In the genomic region with DNA sequence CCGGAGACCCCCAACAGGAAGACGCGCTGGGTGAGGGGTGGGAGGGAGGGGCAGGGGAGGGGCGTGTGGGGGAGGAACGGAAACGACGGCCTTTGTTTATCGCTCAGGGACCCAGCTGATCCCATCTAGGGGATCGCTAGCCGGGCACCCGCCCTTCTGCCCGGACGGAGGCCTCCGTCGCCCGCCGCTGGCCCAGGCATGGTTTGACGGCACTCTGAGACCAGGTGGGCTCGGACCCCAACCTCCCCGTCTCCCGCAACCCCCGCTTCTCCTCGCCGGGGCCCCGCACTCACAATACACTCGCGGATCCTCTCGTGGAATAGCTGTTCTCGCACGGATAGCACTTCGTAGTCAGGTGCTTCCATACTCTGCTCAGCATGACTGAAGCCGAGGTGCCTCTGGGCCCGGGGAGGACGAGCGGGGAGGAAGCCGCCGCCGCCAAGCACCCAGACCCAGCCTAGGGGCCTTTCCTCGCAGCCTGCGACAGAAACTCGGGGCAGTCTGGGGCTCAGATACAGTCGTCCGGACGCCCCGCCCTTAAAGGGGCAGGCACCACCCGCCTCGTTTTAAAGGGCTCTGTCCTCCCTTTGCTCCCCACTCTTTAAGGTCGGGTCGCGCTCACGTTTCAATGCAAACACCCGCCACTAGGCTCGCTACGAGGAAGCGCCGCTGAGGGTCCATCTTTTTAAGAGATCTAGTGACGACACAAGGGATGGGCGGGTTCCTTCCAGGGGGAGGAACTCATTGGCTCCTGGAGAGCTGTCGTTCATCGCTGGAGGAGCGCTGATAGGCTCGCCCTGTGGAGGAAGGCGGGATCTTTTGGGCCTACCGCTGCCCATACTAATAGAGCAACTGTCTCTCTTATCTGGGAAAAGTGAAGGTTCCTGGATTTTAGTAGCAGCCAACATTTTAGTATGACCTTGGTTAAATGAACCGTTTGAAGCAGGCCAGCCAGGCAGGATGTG, we compare ENCODE assay signal across 1 cellular context.
TF ChIP-seq lines count a peak whose summit lies in the region.

LMBR1L (minus strand) TSS at position 657 of the 965 bp plus-strand sequence; CDS start at position 365, 292 bp downstream.

TF ChIP-seq in liver, 16 proteins besides CTCF, POLR2A, EP300 and RAD21 (continued from another document):
- TF ChIP-seq SP1 (IDR thresholded peaks at IDR 0.05): peak; percentile 92
- no peak for TF ChIP-seq FOXA2 (IDR thresholded peaks at IDR 0.05)
- no peak for TF ChIP-seq EGR1 (IDR thresholded peaks at IDR 0.05; ENCODE audit: low read depth in 2 of 2)
- TF ChIP-seq FOXA1 (IDR thresholded peaks at IDR 0.05): no peak
- peak; percentile 46 to 72 for TF ChIP-seq HNF4A (conservative IDR thresholded peaks at IDR 0.05)
- no peak for TF ChIP-seq GABPA (IDR thresholded peaks at IDR 0.05 in 1 of 2, conservative IDR thresholded peaks at IDR 0.05 in 1 of 2)
- TF ChIP-seq, protein P1, sequence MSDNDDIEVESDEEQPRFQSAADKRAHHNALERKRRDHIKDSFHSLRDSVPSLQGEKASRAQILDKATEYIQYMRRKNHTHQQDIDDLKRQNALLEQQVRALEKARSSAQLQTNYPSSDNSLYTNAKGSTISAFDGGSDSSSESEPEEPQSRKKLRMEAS (IDR thresholded peaks at IDR 0.05): peak; percentile 87
- TF ChIP-seq NR2F2 (IDR thresholded peaks at IDR 0.05): no peak
- no peak for TF ChIP-seq ZBTB33 (IDR thresholded peaks at IDR 0.05)
- TF ChIP-seq HNF4G (IDR thresholded peaks at IDR 0.05): no peak
